In the genomic region with DNA sequence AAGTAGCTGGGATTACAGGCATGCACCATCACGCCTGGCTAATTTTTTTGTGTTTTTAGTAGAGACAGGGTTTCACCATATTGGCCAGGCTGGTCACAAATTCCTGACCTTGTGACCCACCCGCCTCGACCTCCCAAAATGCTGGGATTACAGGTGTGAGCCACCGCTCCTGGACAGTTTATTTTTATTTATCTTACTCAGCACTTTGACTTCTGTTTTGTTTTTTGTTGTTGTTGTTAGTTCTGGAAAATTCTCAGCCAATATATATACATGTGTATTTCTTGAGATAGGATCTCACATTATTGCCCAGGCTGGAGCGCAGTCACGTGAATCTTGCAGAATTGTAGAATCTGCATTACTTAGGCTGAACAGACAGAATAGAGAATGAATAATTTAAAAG, we compare ENCODE assay signal across 35 cellular contexts.
"Had no signal": no experiment of that assay in that cellular context is flagged by ENCODE, and none has a peak within 500 bp of the region (broad histone marks: within the 10 kb centered on the region; RNA-seq: fewer than 3 reads in every experiment).

No MANE protein-coding gene starts in this region.

- H3K27me3 ChIP-seq: MG63 had no signal

- H3K9me3 ChIP-seq: MG63 had no signal

- DNase-seq: Kasumi-1, MG63, MM.1S, MV-4-11, NCI-H1048, NCI-H1092, NCI-H1092 treated with DMSO at 0.1 percent for 48 hours, NCI-H1105, NCI-H1105 treated with DMSO at 0.1 percent for 48 hours, NCI-H1417, NCI-H1417 treated with DMSO at 0.1 percent for 48 hours, NCI-H1436, NCI-H1436 treated with DMSO at 0.1 percent for 48 hours, NCI-H146, NCI-H1694, NCI-H1694 treated with DMSO at 0.1 percent for 48 hours, NCI-H187, NCI-H187 treated with DMSO at 0.1 percent for 48 hours, NCI-H1930, NCI-H2029, NCI-H2029 treated with DMSO at 0.1 percent for 48 hours, NCI-H2081, NCI-H2081 treated with DMSO at 0.1 percent for 48 hours, NCI-H2107, NCI-H2171, NCI-H2171 treated with DMSO at 0.1 percent for 48 hours, NCI-H2227 treated with DMSO at 0.1 percent for 48 hours, NCI-H226, NCI-H345, NCI-H446, NCI-H446 treated with DMSO at 0.1 percent for 48 hours, NCI-H510A, NCI-H510A treated with DMSO at 0.1 percent for 48 hours, NCI-H524, NCI-H524 treated with DMSO at 0.1 percent for 48 hours had no signal

- H3K4me3 ChIP-seq: MG63 had no signal

- H3K36me3 ChIP-seq: MG63 had no signal
